ENCODE assay signal across 12 cellular contexts in the genomic region with DNA sequence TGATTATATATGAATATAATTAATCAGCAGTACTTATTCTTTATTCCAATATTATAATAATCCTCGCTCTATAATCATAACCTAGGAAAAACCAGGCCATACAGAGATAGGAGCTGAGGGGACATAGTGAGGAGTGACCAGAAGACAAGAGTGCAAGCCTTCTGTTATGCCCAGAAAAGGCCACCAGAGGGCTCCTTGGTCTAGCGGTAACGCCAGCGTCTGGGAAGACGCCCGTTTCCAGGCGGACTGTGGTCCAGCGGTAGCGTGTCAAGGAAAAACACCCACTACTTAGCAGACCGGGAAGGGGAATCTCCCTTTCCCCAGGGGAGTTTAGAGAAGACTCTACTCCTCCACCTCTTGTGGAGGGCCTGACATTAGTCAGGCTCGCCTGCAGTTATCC. TPM values are rescaled to one million over a fixed set of nuclear protein-coding genes. Genes with fewer than 3 reads are reported as not detected.
A peak's percentile ranks its signal among the peaks of the same experiment; 100 is the strongest.
DNase-seq lines count a peak whose midpoint lies in the region; TF ChIP-seq lines count a peak whose summit lies in the region.
"Not testable (repeated sequence)": the region's sequence is repeated elsewhere in the genome, so short reads cannot be mapped to it uniquely, and the experiment has no call there.
"Had no signal": no experiment of that assay in that cellular context is flagged by ENCODE, and none has a peak within 500 bp of the region (broad histone marks: within the 10 kb centered on the region; RNA-seq: fewer than 3 reads in every experiment).

No MANE protein-coding gene starts in this region.

- peaks cover 14% of the 10 kb centered on the region for H3K36me3 Mint-ChIP-seq in activated naive CD4-positive, alpha-beta T cell treated with anti-CD3 and anti-CD28 coated beads for 36 hours (ENCODE audit: low read depth)
- peaks cover 64% of the 10 kb centered on the region for H3K36me3 Mint-ChIP-seq in glutamatergic neuron (ENCODE audit: unreplicated experiment)

- CTCF ChIA-PET in activated naive CD4-positive, alpha-beta T cell treated with anti-CD3 and anti-CD28 coated beads for 36 hours (lab: Charles Lee), result interaction anchor here (0.6 kb wide), 1 partner anchor 41 kb away, joined by 7 read pairs; no protein-coding TSS in a partner anchor

- intact Hi-C loops in activated naive CD4-positive, alpha-beta T cell treated with anti-CD3 and anti-CD28 coated beads for 36 hours (cut with micrococcal nuclease), result not testable (repeated sequence)

- not testable (repeated sequence) for H3K27ac Mint-ChIP-seq in activated naive CD4-positive, alpha-beta T cell treated with anti-CD3 and anti-CD28 coated beads for 36 hours; glutamatergic neuron (ENCODE audit: unreplicated experiment)

- not testable (repeated sequence) for H3K4me1 ChIP-seq in BE2C

- peaks cover 49% of the 10 kb centered on the region for H3K9me3 Mint-ChIP-seq in activated naive CD4-positive, alpha-beta T cell treated with anti-CD3 and anti-CD28 coated beads for 36 hours
- peaks cover 24% of the 10 kb centered on the region for H3K9me3 Mint-ChIP-seq in glutamatergic neuron (ENCODE audit: unreplicated experiment)

- DNase-seq in BE2C (peak; percentile 53), HT-29 (ENCODE audit: low spot score) (peak; percentile 17), NCI-H2196 (lab: John Stamatoyannopoulos, UW; ENCODE audit: unreplicated experiment) (peak; percentile 3), RPMI7951 (ENCODE audit: low read depth) (peak; percentile 32), glutamatergic neuron (peak; percentile 21)
- not testable (repeated sequence) for DNase-seq in GM12864 (ENCODE audit: low read depth)
- DNase-seq in activated naive CD4-positive, alpha-beta T cell treated with anti-CD3 and anti-CD28 coated beads for 36 hours, result peak; percentile 20
- DNase-seq in stimulated activated CD4-positive, alpha-beta T cell treated with anti-CD3 and anti-CD28 coated beads, Interleukin-15, amount 100 ng/mL, for 24 hours, result peak; percentile 16

- not testable (repeated sequence) for H3K4me1 Mint-ChIP-seq in activated naive CD4-positive, alpha-beta T cell treated with anti-CD3 and anti-CD28 coated beads for 36 hours (ENCODE audit: low read depth); glutamatergic neuron (ENCODE audit: low read depth, unreplicated experiment)

- not testable (repeated sequence) for H3K27me3 Mint-ChIP-seq in activated naive CD4-positive, alpha-beta T cell treated with anti-CD3 and anti-CD28 coated beads for 36 hours (ENCODE audit: low read depth); glutamatergic neuron (ENCODE audit: unreplicated experiment)

- not testable (repeated sequence) for H3K36me3 ChIP-seq in BE2C

- H3K4me3 ChIP-seq in BE2C (ENCODE audit: low read depth, low read length); GM12864 (ENCODE audit: low read depth, low read length): not testable (repeated sequence)

- H3K4me3 Mint-ChIP-seq in activated naive CD4-positive, alpha-beta T cell treated with anti-CD3 and anti-CD28 coated beads for 36 hours; glutamatergic neuron (ENCODE audit: unreplicated experiment): not testable (repeated sequence)

- TF ChIP-seq CTCF in BE2C (IDR thresholded peaks at IDR 0.05; ENCODE audit: low read depth, low read length) (peak; percentile 48), GM12864 (IDR thresholded peaks at IDR 0.05; ENCODE audit: low read depth, low read length, missing control alignments) (peak; percentile 13)
- TF ChIP-seq CTCF in glutamatergic neuron (IDR thresholded peaks at IDR 0.05; ENCODE audit: partially characterized antibody, unreplicated experiment), result not testable (repeated sequence)

- H3K27me3 ChIP-seq in BE2C, result not testable (repeated sequence)

- H3K9me3 ChIP-seq in BE2C, result not testable (repeated sequence)

RNA-seq across cellular contexts. Expression of gene ZNF732, which starts 46.0 kb away (rescaled TPM):
- polyA plus RNA-seq in BE2C (2012; ENCODE audit: insufficient read depth, insufficient read length, low read depth), result 0.22 TPM
- total RNA-seq in HT-29 (2014; rRNA removed; shearing (Covaris generic)), result not detected in 2 replicates
- total RNA-seq in RPMI7951 (2014; rRNA removed; shearing (Covaris generic)), result 0.10 TPM in 1 of 2 replicates, not detected in the other
- not detected for total RNA-seq in activated naive CD4-positive, alpha-beta T cell treated with anti-CD3 and anti-CD28 coated beads for 36 hours
- total RNA-seq in glutamatergic neuron (ENCODE audit: unreplicated experiment), result 1.3 TPM
- total RNA-seq: activated CD8-positive, alpha-beta memory T cell treated with anti-CD3 and anti-CD28 coated beads, Interleukin-2, amount 10 ng/mL, durations not matched to agents 7 days and 5 days; ascending aorta; right atrium auricular region; Right ventricle myocardium superior had no signal
